In the genomic region with DNA sequence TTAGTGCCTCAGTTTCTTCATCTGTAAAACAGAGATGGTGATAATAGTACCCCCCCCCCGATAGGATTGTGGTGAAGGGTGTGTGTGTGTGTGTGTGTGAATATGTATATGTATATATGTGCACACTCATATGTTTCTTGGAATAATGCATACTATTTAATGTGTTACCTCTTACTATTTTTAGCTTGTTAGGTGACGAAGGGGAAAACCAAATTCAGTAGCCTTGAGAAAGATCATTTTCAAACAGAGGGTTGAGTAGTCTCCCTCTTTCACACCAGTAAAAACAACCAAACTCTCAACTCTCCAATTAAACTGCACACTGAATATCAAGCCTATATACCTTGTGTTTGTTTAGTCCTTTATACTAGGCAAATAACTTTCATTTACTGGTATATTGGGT, we compare ENCODE assay signal across 1 cellular context.
TF ChIP-seq lines count a peak whose summit lies in the region.

No MANE protein-coding gene starts in this region.

TF ChIP-seq in GM12878, 131 proteins besides CTCF, POLR2A, EP300 and RAD21:
- TF ChIP-seq MEF2B (IDR thresholded peaks at IDR 0.05; ENCODE audit: partially characterized antibody, poor library complexity, severe bottlenecking), result peak; percentile 69
- TF ChIP-seq JUNB (IDR thresholded peaks at IDR 0.05), result no peak
- TF ChIP-seq, protein P1, sequence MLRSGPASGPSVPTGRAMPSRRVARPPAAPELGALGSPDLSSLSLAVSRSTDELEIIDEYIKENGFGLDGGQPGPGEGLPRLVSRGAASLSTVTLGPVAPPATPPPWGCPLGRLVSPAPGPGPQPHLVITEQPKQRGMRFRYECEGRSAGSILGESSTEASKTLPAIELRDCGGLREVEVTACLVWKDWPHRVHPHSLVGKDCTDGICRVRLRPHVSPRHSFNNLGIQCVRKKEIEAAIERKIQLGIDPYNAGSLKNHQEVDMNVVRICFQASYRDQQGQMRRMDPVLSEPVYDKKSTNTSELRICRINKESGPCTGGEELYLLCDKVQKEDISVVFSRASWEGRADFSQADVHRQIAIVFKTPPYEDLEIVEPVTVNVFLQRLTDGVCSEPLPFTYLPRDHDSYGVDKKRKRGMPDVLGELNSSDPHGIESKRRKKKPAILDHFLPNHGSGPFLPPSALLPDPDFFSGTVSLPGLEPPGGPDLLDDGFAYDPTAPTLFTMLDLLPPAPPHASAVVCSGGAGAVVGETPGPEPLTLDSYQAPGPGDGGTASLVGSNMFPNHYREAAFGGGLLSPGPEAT (IDR thresholded peaks at IDR 0.05; ENCODE audit: low read depth), result 0 out of 2 replicates have a peak, but pooled peaks have one; percentile 55
- no peak for TF ChIP-seq SUPT20H (IDR thresholded peaks at IDR 0.05; ENCODE audit: borderline replicate concordance, control insufficient read depth, low read depth, low read length)
- TF ChIP-seq, protein P2, sequence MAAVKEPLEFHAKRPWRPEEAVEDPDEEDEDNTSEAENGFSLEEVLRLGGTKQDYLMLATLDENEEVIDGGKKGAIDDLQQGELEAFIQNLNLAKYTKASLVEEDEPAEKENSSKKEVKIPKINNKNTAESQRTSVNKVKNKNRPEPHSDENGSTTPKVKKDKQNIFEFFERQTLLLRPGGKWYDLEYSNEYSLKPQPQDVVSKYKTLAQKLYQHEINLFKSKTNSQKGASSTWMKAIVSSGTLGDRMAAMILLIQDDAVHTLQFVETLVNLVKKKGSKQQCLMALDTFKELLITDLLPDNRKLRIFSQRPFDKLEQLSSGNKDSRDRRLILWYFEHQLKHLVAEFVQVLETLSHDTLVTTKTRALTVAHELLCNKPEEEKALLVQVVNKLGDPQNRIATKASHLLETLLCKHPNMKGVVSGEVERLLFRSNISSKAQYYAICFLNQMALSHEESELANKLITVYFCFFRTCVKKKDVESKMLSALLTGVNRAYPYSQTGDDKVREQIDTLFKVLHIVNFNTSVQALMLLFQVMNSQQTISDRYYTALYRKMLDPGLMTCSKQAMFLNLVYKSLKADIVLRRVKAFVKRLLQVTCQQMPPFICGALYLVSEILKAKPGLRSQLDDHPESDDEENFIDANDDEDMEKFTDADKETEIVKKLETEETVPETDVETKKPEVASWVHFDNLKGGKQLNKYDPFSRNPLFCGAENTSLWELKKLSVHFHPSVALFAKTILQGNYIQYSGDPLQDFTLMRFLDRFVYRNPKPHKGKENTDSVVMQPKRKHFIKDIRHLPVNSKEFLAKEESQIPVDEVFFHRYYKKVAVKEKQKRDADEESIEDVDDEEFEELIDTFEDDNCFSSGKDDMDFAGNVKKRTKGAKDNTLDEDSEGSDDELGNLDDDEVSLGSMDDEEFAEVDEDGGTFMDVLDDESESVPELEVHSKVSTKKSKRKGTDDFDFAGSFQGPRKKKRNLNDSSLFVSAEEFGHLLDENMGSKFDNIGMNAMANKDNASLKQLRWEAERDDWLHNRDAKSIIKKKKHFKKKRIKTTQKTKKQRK (IDR thresholded peaks at IDR 0.05; ENCODE audit: low read depth, low read length), result no peak
- TF ChIP-seq SIN3A (IDR thresholded peaks at IDR 0.05; ENCODE audit: low read depth, low read length), result no peak
- peak; percentile 6 for TF ChIP-seq IKZF1 (conservative IDR thresholded peaks at IDR 0.05)
- TF ChIP-seq, protein P3, sequence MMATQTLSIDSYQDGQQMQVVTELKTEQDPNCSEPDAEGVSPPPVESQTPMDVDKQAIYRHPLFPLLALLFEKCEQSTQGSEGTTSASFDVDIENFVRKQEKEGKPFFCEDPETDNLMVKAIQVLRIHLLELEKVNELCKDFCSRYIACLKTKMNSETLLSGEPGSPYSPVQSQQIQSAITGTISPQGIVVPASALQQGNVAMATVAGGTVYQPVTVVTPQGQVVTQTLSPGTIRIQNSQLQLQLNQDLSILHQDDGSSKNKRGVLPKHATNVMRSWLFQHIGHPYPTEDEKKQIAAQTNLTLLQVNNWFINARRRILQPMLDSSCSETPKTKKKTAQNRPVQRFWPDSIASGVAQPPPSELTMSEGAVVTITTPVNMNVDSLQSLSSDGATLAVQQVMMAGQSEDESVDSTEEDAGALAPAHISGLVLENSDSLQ (IDR thresholded peaks at IDR 0.05), result no peak
- TF ChIP-seq MTA2 (IDR thresholded peaks at IDR 0.05; ENCODE audit: low read depth), result peak; percentile 54; the same call in 1 of the 2 replicates
- TF ChIP-seq SREBF2 (IDR thresholded peaks at IDR 0.05; ENCODE audit: low read length), result no peak
- no peak for TF ChIP-seq RAD51 (IDR thresholded peaks at IDR 0.05)
- TF ChIP-seq GABPA (IDR thresholded peaks at IDR 0.05; ENCODE audit: low read depth), result no peak
- TF ChIP-seq, protein P4, sequence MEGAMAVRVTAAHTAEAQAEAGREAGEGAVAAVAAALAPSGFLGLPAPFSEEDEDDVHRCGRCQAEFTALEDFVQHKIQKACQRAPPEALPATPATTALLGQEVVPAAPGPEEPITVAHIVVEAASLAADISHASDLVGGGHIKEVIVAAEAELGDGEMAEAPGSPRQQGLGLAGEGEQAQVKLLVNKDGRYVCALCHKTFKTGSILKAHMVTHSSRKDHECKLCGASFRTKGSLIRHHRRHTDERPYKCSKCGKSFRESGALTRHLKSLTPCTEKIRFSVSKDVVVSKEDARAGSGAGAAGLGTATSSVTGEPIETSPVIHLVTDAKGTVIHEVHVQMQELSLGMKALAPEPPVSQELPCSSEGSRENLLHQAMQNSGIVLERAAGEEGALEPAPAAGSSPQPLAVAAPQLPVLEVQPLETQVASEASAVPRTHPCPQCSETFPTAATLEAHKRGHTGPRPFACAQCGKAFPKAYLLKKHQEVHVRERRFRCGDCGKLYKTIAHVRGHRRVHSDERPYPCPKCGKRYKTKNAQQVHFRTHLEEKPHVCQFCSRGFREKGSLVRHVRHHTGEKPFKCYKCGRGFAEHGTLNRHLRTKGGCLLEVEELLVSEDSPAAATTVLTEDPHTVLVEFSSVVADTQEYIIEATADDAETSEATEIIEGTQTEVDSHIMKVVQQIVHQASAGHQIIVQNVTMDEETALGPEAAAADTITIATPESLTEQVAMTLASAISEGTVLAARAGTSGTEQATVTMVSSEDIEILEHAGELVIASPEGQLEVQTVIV (IDR thresholded peaks at IDR 0.05; ENCODE audit: borderline replicate concordance, partially characterized antibody), result no peak
- TF ChIP-seq JUND (IDR thresholded peaks at IDR 0.05; ENCODE audit: low read depth, low read length), result no peak
